Comparison of ENCODE assay signal across 10 cellular contexts in the genomic region with DNA sequence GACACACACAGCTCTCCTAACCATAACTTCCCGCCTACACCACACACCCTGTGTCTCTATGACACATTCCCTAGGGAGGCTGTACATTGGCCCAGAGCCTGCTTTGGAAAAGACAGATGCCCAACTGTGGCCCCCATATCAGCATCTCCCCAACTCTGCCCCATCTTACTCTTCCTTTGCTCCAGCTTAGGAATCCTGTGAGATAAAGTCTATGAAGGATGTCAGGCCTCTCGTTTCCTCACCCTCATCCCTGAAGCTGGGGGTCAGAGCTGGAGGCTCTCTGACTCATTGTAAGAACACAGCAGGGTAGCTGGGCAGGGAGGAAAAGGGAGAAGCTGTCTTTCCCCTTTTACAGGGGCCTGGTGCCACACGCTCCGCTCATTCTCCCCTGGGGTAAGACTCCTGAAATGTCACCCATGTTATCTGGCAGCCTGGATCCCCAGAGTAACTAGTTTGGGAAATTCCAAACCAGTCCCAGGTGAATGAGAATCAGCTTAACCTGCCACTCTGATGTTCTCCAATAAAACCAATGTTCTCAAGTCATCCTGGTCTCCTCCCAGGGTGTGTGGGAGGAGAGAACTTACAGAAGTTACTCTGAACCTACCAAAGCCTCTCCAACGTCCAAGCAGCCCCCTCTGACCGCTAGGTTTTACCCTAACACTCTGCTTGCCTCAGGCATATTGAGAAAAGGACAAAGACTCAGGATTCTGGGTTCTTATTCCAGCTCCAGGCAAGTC. TPM values are rescaled to one million over a fixed set of nuclear protein-coding genes. Genes with fewer than 3 reads are reported as not detected.
DNase-seq lines count a peak whose midpoint lies in the region; ATAC-seq, FAIRE-seq and TF ChIP-seq lines count a peak whose summit lies in the region.
"Had no signal": no experiment of that assay in that cellular context is flagged by ENCODE, and none has a peak within 500 bp of the region (broad histone marks: within the 10 kb centered on the region; RNA-seq: fewer than 3 reads in every experiment).

No MANE protein-coding gene starts in this region.

- H3K36me3 ChIP-seq in HepG2 (replicated peaks in 1 of 2; ENCODE audit: control insufficient read depth in 1 of 2, insufficient read depth in 2 of 2, low read length in 2 of 2) (peaks cover 13 to 15% of the 10 kb centered on the region in 2 experiments; a peak in 4 of 5 replicates), right lobe of liver (no peaks in the 10 kb centered on the region), vagina (no peaks in the 10 kb centered on the region)

- no peak overlapping the region for H2AFZ ChIP-seq in HepG2 (ENCODE audit: low read length)

- no peak for TF ChIP-seq EP300 in HepG2 (IDR thresholded peaks at IDR 0.05; ENCODE audit: low read depth in 2 of 2, low read length in 2 of 2)
- TF ChIP-seq EP300 in HepG2 (CRISPR knock-in tag; IDR thresholded peaks at IDR 0.05; ENCODE audit: borderline replicate concordance) = no peak

- TSS peak; percentile 29 for BruUV-seq in HepG2 (replicated peaks; lab: Mats Ljungman, UMichigan)

- TF ChIP-seq CTCF in HepG2 (CRISPR knock-in tag; IDR thresholded peaks at IDR 0.05) (no peak), right lobe of liver (IDR thresholded peaks at IDR 0.05) (no peak), glutamatergic neuron (IDR thresholded peaks at IDR 0.05; ENCODE audit: partially characterized antibody, unreplicated experiment) (no peak), vagina (IDR thresholded peaks at IDR 0.05) (no peak)

- no peak overlapping the region for H3K4me2 ChIP-seq in HepG2 (ENCODE audit: low read depth, low read length)

- H3K4me3 ChIP-seq in HepG2 (replicated peaks in 1 of 3; ENCODE audit: insufficient read depth in 1 of 3, low read depth in 2 of 3, low read length in 3 of 3) (no peak overlapping the region), right lobe of liver (no peak overlapping the region), vagina (peak overlapping the region in 1 of 2 donors; percentile 73)

- H3K79me2 ChIP-seq in HepG2 (ENCODE audit: insufficient read depth, low read length) = no peaks in the 10 kb centered on the region

- H3K4me1 ChIP-seq in HepG2 (ENCODE audit: insufficient read depth, low read length) (peaks cover 15% of the 10 kb centered on the region), right lobe of liver (peaks cover 0 to 33% (median 10%) of the 10 kb centered on the region in 4 donors), vagina (peaks cover 29% of the 10 kb centered on the region)

- TF ChIP-seq RAD21 in HepG2 (CRISPR knock-in tag; IDR thresholded peaks at IDR 0.05) = no peak

- POLR2A ChIA-PET in HepG2 (lab: Yijun Ruan, JAX) = no interaction called here

- intact Hi-C loops in HepG2 (cut with micrococcal nuclease; ENCODE audit: unreplicated experiment) = no loop called here
- intact Hi-C loops in right lobe of liver (cut with DNase I) = loop anchor here in 1 of 2 donors (10.0 kb wide), 2 partner anchors 125 to 165 kb away; a partner anchor contains a TSS
- intact Hi-C loops in vagina (cut with DNase I) = loop anchor here (10.0 kb wide), 1 partner anchor 115 kb away; a partner anchor contains a TSS

- WGBS in HepG2 (ENCODE audit: low lambda C conversion rate) = 83% methylated on average over 6 of the region's 6 CpGs
- WGBS in right lobe of liver (ENCODE audit: insufficient coverage, low coverage, low lambda C conversion rate, missing lambda C conversion rate) = 78% methylated on average over 3 of the region's 6 CpGs

- no peak for FAIRE-seq in HepG2 (lab: Jason Lieb, UNC)

- in situ Hi-C loops in HepG2 (cut with HindIII; ENCODE audit: extremely low pct_ligation_motif_present, low pct_unique_long_range_greater_than_20kb) = no loop called here

- H3K27me3 Mint-ChIP-seq in glutamatergic neuron (ENCODE audit: unreplicated experiment) = peaks cover 6% of the 10 kb centered on the region

- H3K27ac ChIP-seq in HepG2 (ENCODE audit: extremely low read length, insufficient read depth, low read length) (no peak overlapping the region), right lobe of liver (peak overlapping the region in 1 of 3 donors; percentile 15), vagina (peak overlapping the region; percentile 74)

- H3K4me3 Mint-ChIP-seq in glutamatergic neuron (ENCODE audit: unreplicated experiment) = no peak overlapping the region
- H3K4me3 Mint-ChIP-seq: natural killer cell had no signal

- ATAC-seq in HepG2 = no peak
- no peak for ATAC-seq in right lobe of liver
- ATAC-seq in HG02870 (IDR thresholded peaks at IDR 0.05; ENCODE audit: unreplicated experiment) = no peak
- no peak for ATAC-seq in HG03175 (IDR thresholded peaks at IDR 0.05; ENCODE audit: unreplicated experiment)
- ATAC-seq in HG02840 (IDR thresholded peaks at IDR 0.05; ENCODE audit: low FRiP score, unreplicated experiment) = no peak
- ATAC-seq: natural killer cell had no signal

- peaks cover 2% of the 10 kb centered on the region for H3K9me3 Mint-ChIP-seq in glutamatergic neuron (ENCODE audit: unreplicated experiment)
- H3K9me3 Mint-ChIP-seq: natural killer cell had no signal

- peak overlapping the region; percentile 3 for H3K27ac Mint-ChIP-seq in glutamatergic neuron (ENCODE audit: unreplicated experiment)
- H3K27ac Mint-ChIP-seq: natural killer cell had no signal

- TF ChIP-seq POLR2A in HepG2 (IDR thresholded peaks at IDR 0.05; ENCODE audit: insufficient read depth in 1 of 2, low read depth in 2 of 2, low read length in 2 of 2) (no peak), right lobe of liver (IDR thresholded peaks at IDR 0.05) (no peak), vagina (IDR thresholded peaks at IDR 0.05) (no peak)

- H3K9me3 ChIP-seq in HepG2 (ENCODE audit: low read length) (no peaks in the 10 kb centered on the region), right lobe of liver (no peaks in the 10 kb centered on the region), vagina (no peaks in the 10 kb centered on the region)

- peaks cover 1% of the 10 kb centered on the region for H3K4me1 Mint-ChIP-seq in glutamatergic neuron (ENCODE audit: low read depth, unreplicated experiment)

- H3K27me3 ChIP-seq in HepG2 (ENCODE audit: control insufficient read depth in 1 of 2, insufficient read depth in 2 of 2, low read length in 2 of 2) = no peaks in the 10 kb centered on the region
- no peaks in the 10 kb centered on the region for H3K27me3 ChIP-seq in right lobe of liver
- no peaks in the 10 kb centered on the region for H3K27me3 ChIP-seq in vagina

- no peaks in the 10 kb centered on the region for H4K20me1 ChIP-seq in HepG2 (ENCODE audit: insufficient read depth, low read length)

- CTCF ChIA-PET in HepG2 (lab: Yijun Ruan, JAX; ENCODE audit: low intra/inter-chr PET ratio, low total read pairs) = no interaction called here

- no peak for DNase-seq in HepG2 (ENCODE audit: low spot score)
- DNase-seq in right lobe of liver = no peak
- DNase-seq in amniotic stem cell (lab: John Stamatoyannopoulos, UW) = peak; percentile 25
- no peak for DNase-seq in glutamatergic neuron
- no peak for DNase-seq in vagina (ENCODE audit: extremely low spot score in 2 of 2)
- DNase-seq: natural killer cell, NCI-H524 treated with DMSO at 0.1 percent for 48 hours had no signal

- H3K36me3 Mint-ChIP-seq in glutamatergic neuron (ENCODE audit: unreplicated experiment) = no peaks in the 10 kb centered on the region
- H3K36me3 Mint-ChIP-seq: natural killer cell had no signal

- no peak overlapping the region for H3K9ac ChIP-seq in HepG2 (ENCODE audit: insufficient read depth, low read depth, low read length)

RNA-seq across cellular contexts. Expression of a gene that starts 2.8 kb away (rescaled TPM):
- 1.1 and 4.5 TPM in 2 replicates for total RNA-seq in HepG2 (2016; rRNA removed; fragmentation: Illumina TruSeq; extraction: Trizol)
- total RNA-seq in HepG2 (2016; cell fraction: cytosol; rRNA removed; fragmentation: Illumina TruSeq; extraction: Trizol; ENCODE audit: low read depth) = 1.5 and 1.9 TPM in 2 replicates
- total RNA-seq in HepG2 (2016; cell fraction: insoluble cytoplasmic fraction; rRNA removed; fragmentation: Illumina TruSeq; extraction: Trizol) = 1.3 and 2.7 TPM in 2 replicates
- total RNA-seq in HepG2 (2016; cell fraction: membrane; rRNA removed; fragmentation: Illumina TruSeq; extraction: Trizol) = 1.7 TPM in 2 replicates
- total RNA-seq in HepG2 (2016; cell fraction: nucleus; rRNA removed; fragmentation: Illumina TruSeq; extraction: Trizol) = 4.2 and 4.8 TPM in 2 replicates
- 7.3 and 7.8 TPM in 2 replicates for polyA plus RNA-seq in HepG2 (2011; rRNA removed)
- polyA plus RNA-seq in HepG2 (2011; cell fraction: cytosol; rRNA removed) = 1.8 and 1.9 TPM in 2 replicates
- polyA plus RNA-seq in HepG2 (2011; cell fraction: nucleus; rRNA removed) = 53.9 and 60.7 TPM in 2 replicates
- polyA plus RNA-seq in HepG2 (2012) = 6.4 and 8.2 TPM in 2 replicates
- 0.27 and 0.35 TPM in 2 replicates for polyA plus RNA-seq in HepG2 (2016; cell fraction: cytosol; fragmentation: Illumina TruSeq; extraction: Trizol; ENCODE audit: low read depth)
- polyA plus RNA-seq in HepG2 (2016; cell fraction: insoluble cytoplasmic fraction; fragmentation: Illumina TruSeq; extraction: Trizol; ENCODE audit: low read depth) = 1.6 and 2.4 TPM in 2 replicates
- polyA plus RNA-seq in HepG2 (2016; cell fraction: membrane; fragmentation: Illumina TruSeq; extraction: Trizol; ENCODE audit: low read depth) = 0.85 and 0.91 TPM in 2 replicates
- 23.6 and 26.4 TPM in 2 replicates for polyA plus RNA-seq in HepG2 (2016; cell fraction: nucleus; fragmentation: Illumina TruSeq; extraction: Trizol; ENCODE audit: insufficient read depth, low read depth)
- polyA minus RNA-seq in HepG2 (2011; rRNA and poly(A)+ RNA removed; ENCODE audit: low replicate concordance) = 4.9 and 19.9 TPM in 2 replicates
- polyA minus RNA-seq in HepG2 (2011; cell fraction: cytosol; rRNA and poly(A)+ RNA removed) = 0.53 and 1.3 TPM in 2 replicates
- 10.6 and 13.8 TPM in 2 replicates for polyA minus RNA-seq in HepG2 (2011; cell fraction: nucleus; rRNA and poly(A)+ RNA removed)
- total RNA-seq in right lobe of liver = 10 to 100 TPM in 1 of 6 experiments, 1 to 10 TPM in 5; 1.4 to 16.5 (median 4.4) TPM
- 25.3 TPM for total RNA-seq in glutamatergic neuron (ENCODE audit: unreplicated experiment)
- total RNA-seq in vagina = 144 TPM

RNA-seq across cellular contexts. Expression of a gene that starts 39.0 kb away (rescaled TPM):
- 10.8 and 11.8 TPM in 2 replicates for total RNA-seq in HepG2 (2016; rRNA removed; fragmentation: Illumina TruSeq; extraction: Trizol)
- 1.2 and 1.4 TPM in 2 replicates for total RNA-seq in HepG2 (2016; cell fraction: cytosol; rRNA removed; fragmentation: Illumina TruSeq; extraction: Trizol; ENCODE audit: low read depth)
- total RNA-seq in HepG2 (2016; cell fraction: insoluble cytoplasmic fraction; rRNA removed; fragmentation: Illumina TruSeq; extraction: Trizol) = 11.1 and 11.4 TPM in 2 replicates
- total RNA-seq in HepG2 (2016; cell fraction: membrane; rRNA removed; fragmentation: Illumina TruSeq; extraction: Trizol) = 7.1 and 7.4 TPM in 2 replicates
- total RNA-seq in HepG2 (2016; cell fraction: nucleus; rRNA removed; fragmentation: Illumina TruSeq; extraction: Trizol) = 8.5 and 10.1 TPM in 2 replicates
- 7.2 and 8.3 TPM in 2 replicates for polyA plus RNA-seq in HepG2 (2011; rRNA removed)
- 3.3 and 3.9 TPM in 2 replicates for polyA plus RNA-seq in HepG2 (2011; cell fraction: cytosol; rRNA removed)
- 6.3 and 6.8 TPM in 2 replicates for polyA plus RNA-seq in HepG2 (2011; cell fraction: nucleus; rRNA removed)
- polyA plus RNA-seq in HepG2 (2012) = 16.2 and 16.9 TPM in 2 replicates
- polyA plus RNA-seq in HepG2 (2016; cell fraction: cytosol; fragmentation: Illumina TruSeq; extraction: Trizol; ENCODE audit: low read depth) = 1.7 and 1.9 TPM in 2 replicates
- 14.6 and 18.9 TPM in 2 replicates for polyA plus RNA-seq in HepG2 (2016; cell fraction: insoluble cytoplasmic fraction; fragmentation: Illumina TruSeq; extraction: Trizol; ENCODE audit: low read depth)
- polyA plus RNA-seq in HepG2 (2016; cell fraction: membrane; fragmentation: Illumina TruSeq; extraction: Trizol; ENCODE audit: low read depth) = 4.5 and 5.5 TPM in 2 replicates
- polyA plus RNA-seq in HepG2 (2016; cell fraction: nucleus; fragmentation: Illumina TruSeq; extraction: Trizol; ENCODE audit: insufficient read depth, low read depth) = 17.7 and 23.9 TPM in 2 replicates
- polyA minus RNA-seq in HepG2 (2011; rRNA and poly(A)+ RNA removed; ENCODE audit: low replicate concordance) = 10.7 and 12.1 TPM in 2 replicates
- polyA minus RNA-seq in HepG2 (2011; cell fraction: cytosol; rRNA and poly(A)+ RNA removed) = 8.1 and 9.5 TPM in 2 replicates
- 7.2 and 8.5 TPM in 2 replicates for polyA minus RNA-seq in HepG2 (2011; cell fraction: nucleus; rRNA and poly(A)+ RNA removed)
- 10 to 100 TPM in 2 of 6 experiments, 1 to 10 TPM in 4; 7.0 to 12.1 (median 9.0) TPM for total RNA-seq in right lobe of liver
- total RNA-seq in glutamatergic neuron (ENCODE audit: unreplicated experiment) = 25.4 TPM
- total RNA-seq in vagina = 10.6 TPM

RNA-seq across cellular contexts. Expression of a gene that starts 39.8 kb away (rescaled TPM):
- 29.6 and 30.8 TPM in 2 replicates for total RNA-seq in HepG2 (2016; rRNA removed; fragmentation: Illumina TruSeq; extraction: Trizol)
- total RNA-seq in HepG2 (2016; cell fraction: cytosol; rRNA removed; fragmentation: Illumina TruSeq; extraction: Trizol; ENCODE audit: low read depth) = 27.8 and 32.3 TPM in 2 replicates
- total RNA-seq in HepG2 (2016; cell fraction: insoluble cytoplasmic fraction; rRNA removed; fragmentation: Illumina TruSeq; extraction: Trizol) = 26.4 and 32.2 TPM in 2 replicates
- total RNA-seq in HepG2 (2016; cell fraction: membrane; rRNA removed; fragmentation: Illumina TruSeq; extraction: Trizol) = 28.8 and 30.1 TPM in 2 replicates
- 30.8 and 38.1 TPM in 2 replicates for total RNA-seq in HepG2 (2016; cell fraction: nucleus; rRNA removed; fragmentation: Illumina TruSeq; extraction: Trizol)
- 60.9 and 62.9 TPM in 2 replicates for polyA plus RNA-seq in HepG2 (2011; rRNA removed)
- polyA plus RNA-seq in HepG2 (2011; cell fraction: cytosol; rRNA removed) = 25.1 and 35.9 TPM in 2 replicates
- polyA plus RNA-seq in HepG2 (2011; cell fraction: nucleus; rRNA removed) = 142 and 152 TPM in 2 replicates
- polyA plus RNA-seq in HepG2 (2012) = 70.7 and 76.1 TPM in 2 replicates
- polyA plus RNA-seq in HepG2 (2016; cell fraction: cytosol; fragmentation: Illumina TruSeq; extraction: Trizol; ENCODE audit: low read depth) = 5.4 and 6.1 TPM in 2 replicates
- 32.0 and 41.3 TPM in 2 replicates for polyA plus RNA-seq in HepG2 (2016; cell fraction: insoluble cytoplasmic fraction; fragmentation: Illumina TruSeq; extraction: Trizol; ENCODE audit: low read depth)
- polyA plus RNA-seq in HepG2 (2016; cell fraction: membrane; fragmentation: Illumina TruSeq; extraction: Trizol; ENCODE audit: low read depth) = 18.7 and 20.0 TPM in 2 replicates
- polyA plus RNA-seq in HepG2 (2016; cell fraction: nucleus; fragmentation: Illumina TruSeq; extraction: Trizol; ENCODE audit: insufficient read depth, low read depth) = 74.6 and 84.0 TPM in 2 replicates
- 60.8 and 70.8 TPM in 2 replicates for polyA minus RNA-seq in HepG2 (2011; rRNA and poly(A)+ RNA removed; ENCODE audit: low replicate concordance)
- 20.8 and 24.8 TPM in 2 replicates for polyA minus RNA-seq in HepG2 (2011; cell fraction: cytosol; rRNA and poly(A)+ RNA removed)
- 59.5 and 60.8 TPM in 2 replicates for polyA minus RNA-seq in HepG2 (2011; cell fraction: nucleus; rRNA and poly(A)+ RNA removed)
- 10 to 100 TPM; 19.6 to 31.5 (median 25.9) TPM for total RNA-seq in right lobe of liver
- total RNA-seq in glutamatergic neuron (ENCODE audit: unreplicated experiment) = 145 TPM
- 40.0 TPM for total RNA-seq in vagina

RNA-seq across cellular contexts. Expression of a gene that starts 58.3 kb away (rescaled TPM):
- 76.1 and 88.5 TPM in 2 replicates for total RNA-seq in HepG2 (2016; rRNA removed; fragmentation: Illumina TruSeq; extraction: Trizol)
- 23.3 and 23.6 TPM in 2 replicates for total RNA-seq in HepG2 (2016; cell fraction: cytosol; rRNA removed; fragmentation: Illumina TruSeq; extraction: Trizol; ENCODE audit: low read depth)
- 62.6 and 89.2 TPM in 2 replicates for total RNA-seq in HepG2 (2016; cell fraction: insoluble cytoplasmic fraction; rRNA removed; fragmentation: Illumina TruSeq; extraction: Trizol)
- total RNA-seq in HepG2 (2016; cell fraction: membrane; rRNA removed; fragmentation: Illumina TruSeq; extraction: Trizol) = 50.5 and 57.1 TPM in 2 replicates
- 82.0 and 93.0 TPM in 2 replicates for total RNA-seq in HepG2 (2016; cell fraction: nucleus; rRNA removed; fragmentation: Illumina TruSeq; extraction: Trizol)
- polyA plus RNA-seq in HepG2 (2011; rRNA removed) = 54.6 and 63.8 TPM in 2 replicates
- polyA plus RNA-seq in HepG2 (2011; cell fraction: cytosol; rRNA removed) = 19.7 and 28.8 TPM in 2 replicates
- 90.9 and 114 TPM in 2 replicates for polyA plus RNA-seq in HepG2 (2011; cell fraction: nucleus; rRNA removed)
- 89.3 and 98.8 TPM in 2 replicates for polyA plus RNA-seq in HepG2 (2012)
- polyA plus RNA-seq in HepG2 (2016; cell fraction: cytosol; fragmentation: Illumina TruSeq; extraction: Trizol; ENCODE audit: low read depth) = 10.1 and 10.5 TPM in 2 replicates
- polyA plus RNA-seq in HepG2 (2016; cell fraction: insoluble cytoplasmic fraction; fragmentation: Illumina TruSeq; extraction: Trizol; ENCODE audit: low read depth) = 77.5 and 94.3 TPM in 2 replicates
- 34.7 and 36.6 TPM in 2 replicates for polyA plus RNA-seq in HepG2 (2016; cell fraction: membrane; fragmentation: Illumina TruSeq; extraction: Trizol; ENCODE audit: low read depth)
- 173 TPM in 2 replicates for polyA plus RNA-seq in HepG2 (2016; cell fraction: nucleus; fragmentation: Illumina TruSeq; extraction: Trizol; ENCODE audit: insufficient read depth, low read depth)
- 21.1 and 21.8 TPM in 2 replicates for polyA minus RNA-seq in HepG2 (2011; rRNA and poly(A)+ RNA removed; ENCODE audit: low replicate concordance)
- polyA minus RNA-seq in HepG2 (2011; cell fraction: cytosol; rRNA and poly(A)+ RNA removed) = 50.3 and 50.4 TPM in 2 replicates
- 107 and 131 TPM in 2 replicates for polyA minus RNA-seq in HepG2 (2011; cell fraction: nucleus; rRNA and poly(A)+ RNA removed)
- 10 to 100 TPM; 31.1 to 43.8 (median 36.0) TPM for total RNA-seq in right lobe of liver
- 110 TPM for total RNA-seq in glutamatergic neuron (ENCODE audit: unreplicated experiment)
- 62.4 TPM for total RNA-seq in vagina
